14 cellular contexts compared by ENCODE assay signal in genomic region chr18:77052297-77052645, GRCh38.
A peak's percentile ranks its signal among the peaks of the same experiment; 100 is the strongest.
DNase-seq lines count a peak whose midpoint lies in the region; ATAC-seq and TF ChIP-seq lines count a peak whose summit lies in the region.
"Had no signal": no experiment of that assay in that cellular context is flagged by ENCODE, and none has a peak within 500 bp of the region (broad histone marks: within the 10 kb centered on the region; RNA-seq: fewer than 3 reads in every experiment).

No MANE protein-coding gene starts in this region.

- intact Hi-C loops in CD4-positive, alpha-beta T cell (cut with DNase I, micrococcal nuclease) = loop anchor here in 1 of 2 experiments (10.0 kb wide), 1 partner anchor 227 kb away; the partner anchor contains the start of gene ZNF236
- intact Hi-C loops in head of caudate nucleus (cut with DNase I) = loop anchor here (2.0 kb wide), 1 partner anchor 35 kb away; no protein-coding TSS in a partner anchor

- no peak overlapping the region for H2AFZ ChIP-seq in SU-DHL-6 (ENCODE audit: low read depth, low read length, severe bottlenecking)

- peaks cover 16% of the 10 kb centered on the region for H3K36me3 Mint-ChIP-seq in CD4-positive, alpha-beta T cell (ENCODE audit: low read depth)

- no peaks in the 10 kb centered on the region for H3K27me3 Mint-ChIP-seq in CD4-positive, alpha-beta T cell
- H3K27me3 Mint-ChIP-seq: activated naive CD8-positive, alpha-beta T cell treated with anti-CD3 and anti-CD28 coated beads, Interleukin-2, amount 10 ng/mL, durations not matched to agents 7 days and 5 days had no signal

- H3K9me3 Mint-ChIP-seq in CD4-positive, alpha-beta T cell = no peaks in the 10 kb centered on the region
- H3K9me3 Mint-ChIP-seq: activated naive CD8-positive, alpha-beta T cell treated with anti-CD3 and anti-CD28 coated beads, Interleukin-2, amount 10 ng/mL, durations not matched to agents 7 days and 5 days had no signal

- H3K4me1 ChIP-seq in rectal smooth muscle tissue (ENCODE audit: control insufficient read depth, insufficient read depth, low read length) = peaks cover 5% of the 10 kb centered on the region
- H3K4me1 ChIP-seq: prostate gland had no signal

- no peak for DNase-seq in CD4-positive, alpha-beta T cell
- DNase-seq in head of caudate nucleus = peak in 40 of 42 donors; percentile 56 to 90 (median 74)
- no peak for DNase-seq in SIG-M5 (lab: John Stamatoyannopoulos, UW)
- no peak for DNase-seq in T-helper 9 cell
- DNase-seq: activated naive CD8-positive, alpha-beta T cell treated with anti-CD3 and anti-CD28 coated beads, Interleukin-2, amount 10 ng/mL, durations not matched to agents 7 days and 5 days; mesenchymal stem cell; NCI-H2227 treated with DMSO at 0.1 percent for 48 hours; stimulated activated CD4-positive, alpha-beta T cell treated with anti-CD3 and anti-CD28 coated beads, Interleukin-4, amount 100 ng/mL, for 24 hours; stimulated activated naive CD8-positive, alpha-beta T cell treated with anti-CD3 and anti-CD28 coated beads, Interleukin-15, Interleukin-2, amounts not matched to agents 100 U/mL and 50 U/mL, for 24 hours had no signal

- H3F3A ChIP-seq in SU-DHL-6 (ENCODE audit: insufficient read depth) = peaks cover 87% of the 10 kb centered on the region

- H4K20me1 ChIP-seq in SU-DHL-6 (ENCODE audit: low read depth, low read length) = no peaks in the 10 kb centered on the region

- POLR2A ChIA-PET in CD4-positive, alpha-beta T cell (lab: Charles Lee) = interaction anchor here (1.7 to 4.2 kb wide), 3 partner anchors 10 to 80 kb away, joined by 8 to 24 read pairs (median 9); partner anchors contain the start of gene MBP

- H3K27ac ChIP-seq in CD4-positive, alpha-beta T cell (ENCODE audit: low read depth, low read length) = no peak overlapping the region
- H3K27ac ChIP-seq in SU-DHL-6 (ENCODE audit: low read depth, low read length) (peak overlapping the region; percentile 97), rectal smooth muscle tissue (ENCODE audit: low read depth, low read length) (no peak overlapping the region)
- H3K27ac ChIP-seq: prostate gland had no signal

- H3K4me3 ChIP-seq in SU-DHL-6 (ENCODE audit: insufficient read depth, low read length, poor library complexity, severe bottlenecking) (no peak overlapping the region), rectal smooth muscle tissue (ENCODE audit: low read length) (peak overlapping the region; percentile 6)
- H3K4me3 ChIP-seq: prostate gland had no signal

- CTCF ChIA-PET in CD4-positive, alpha-beta T cell (lab: Charles Lee) = interaction anchor here (1.1 kb wide), 2 partner anchors 29 to 52 kb away, joined by 3 read pairs; no protein-coding TSS in a partner anchor

- TF ChIP-seq CTCF in CD4-positive, alpha-beta T cell (IDR thresholded peaks at IDR 0.05) = no peak
- no peak for TF ChIP-seq CTCF in SU-DHL-6 (IDR thresholded peaks at IDR 0.05; ENCODE audit: insufficient read depth, low read length, poor library complexity, severe bottlenecking)

- peaks cover 65% of the 10 kb centered on the region for H3K4me1 Mint-ChIP-seq in CD4-positive, alpha-beta T cell (ENCODE audit: low read depth)

- no peaks in the 10 kb centered on the region for H3K9me2 ChIP-seq in SU-DHL-6 (replicated peaks; ENCODE audit: insufficient read depth, low read length)

- peak overlapping the region; percentile 26 for H3K4me3 Mint-ChIP-seq in CD4-positive, alpha-beta T cell
- H3K4me3 Mint-ChIP-seq: activated naive CD8-positive, alpha-beta T cell treated with anti-CD3 and anti-CD28 coated beads, Interleukin-2, amount 10 ng/mL, durations not matched to agents 7 days and 5 days had no signal

- H3K36me3 ChIP-seq in SU-DHL-6 (ENCODE audit: low read length) = peaks cover 2% of the 10 kb centered on the region; the same call in 1 of the 2 replicates
- peaks cover 2% of the 10 kb centered on the region for H3K36me3 ChIP-seq in rectal smooth muscle tissue (ENCODE audit: control insufficient read depth, insufficient read depth, low read length)
- H3K36me3 ChIP-seq: prostate gland had no signal

- peak overlapping the region; percentile 89 for H3K27ac Mint-ChIP-seq in CD4-positive, alpha-beta T cell

- no peaks in the 10 kb centered on the region for H3K9me3 ChIP-seq in CD4-positive, alpha-beta T cell (ENCODE audit: control insufficient read depth, low read length)
- H3K9me3 ChIP-seq in SU-DHL-6 (ENCODE audit: insufficient read depth, low read length) = no peaks in the 10 kb centered on the region
- H3K9me3 ChIP-seq: prostate gland had no signal

- ATAC-seq in CD4-positive, alpha-beta T cell (ENCODE audit: poor library complexity) = no peak
- ATAC-seq in GM18502 (IDR thresholded peaks at IDR 0.05; ENCODE audit: poor library complexity, unreplicated experiment) (no peak), HG03442 (IDR thresholded peaks at IDR 0.05; ENCODE audit: unreplicated experiment) (no peak)
- ATAC-seq: stimulated activated naive CD8-positive, alpha-beta T cell treated with anti-CD3 and anti-CD28 coated beads, Interleukin-15, Interleukin-2, amounts not matched to agents 100 U/mL and 50 U/mL, for 24 hours had no signal

- peak overlapping the region; percentile 78 for H3K4me2 ChIP-seq in SU-DHL-6 (ENCODE audit: low read depth, low read length, poor library complexity, severe bottlenecking)

- H3K9ac ChIP-seq in SU-DHL-6 (ENCODE audit: low read length) (peak overlapping the region; percentile 61), rectal smooth muscle tissue (ENCODE audit: low read length) (no peak overlapping the region)

- H3K27me3 ChIP-seq in CD4-positive, alpha-beta T cell (ENCODE audit: control insufficient read depth, insufficient read depth, low read length) = no peaks in the 10 kb centered on the region
- H3K27me3 ChIP-seq in SU-DHL-6 (ENCODE audit: low read length) = no peaks in the 10 kb centered on the region
- H3K27me3 ChIP-seq in rectal smooth muscle tissue (ENCODE audit: control insufficient read depth, insufficient read depth, low read length) = no peaks in the 10 kb centered on the region

- peaks cover 14% of the 10 kb centered on the region; the same call in 1 of the 2 replicates for H3K79me2 ChIP-seq in SU-DHL-6 (ENCODE audit: insufficient read depth, low read length)

Comparison
In these comparisons a context has a peak if more than half of its experiments do, and no peak if none do; other contexts are left out.
1. DNase-seq: peak in head of caudate nucleus (40 of 42); none in CD4-positive, alpha-beta T cell (0 of 10), SIG-M5 (single experiment) and T-helper 9 cell (single experiment).